ENCODE assay signal across 8 cellular contexts in the genomic region with DNA sequence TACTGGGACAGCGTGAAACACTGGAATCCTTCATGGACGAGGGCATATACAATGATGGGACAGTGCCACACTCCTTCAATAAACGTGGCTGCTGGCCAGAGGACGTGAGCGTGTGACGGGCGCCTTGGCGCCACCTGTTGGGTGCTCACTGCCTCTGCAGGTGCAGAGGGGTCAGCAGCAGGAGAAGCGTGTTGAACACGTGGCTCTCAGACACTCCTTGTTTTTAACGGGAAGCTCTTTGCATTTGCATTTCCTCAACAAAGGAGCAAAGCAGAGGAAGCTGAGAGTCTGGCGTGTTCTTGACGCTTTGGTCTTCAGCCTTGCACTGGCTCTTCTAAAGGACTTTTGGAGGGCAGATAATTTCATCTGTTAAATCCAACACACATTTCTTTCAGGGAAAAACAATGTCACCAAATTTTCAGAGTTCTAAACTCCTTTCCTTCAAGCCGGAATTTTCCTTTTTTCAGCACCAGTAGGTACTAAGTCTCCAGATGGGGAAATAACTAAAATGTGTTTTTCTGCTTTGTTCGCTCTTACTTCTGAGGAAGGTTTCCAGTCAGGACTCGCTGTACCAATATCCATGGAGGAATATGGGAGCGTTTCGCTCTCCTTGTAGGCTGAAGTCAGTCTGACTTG. TPM values are rescaled to one million over a fixed set of nuclear protein-coding genes. Genes with fewer than 3 reads are reported as not detected.
DNase-seq lines count a peak whose midpoint lies in the region; ATAC-seq and TF ChIP-seq lines count a peak whose summit lies in the region.

No MANE protein-coding gene starts in this region.

- H4K20me1 ChIP-seq in BLaER1, result peaks cover 8% of the 10 kb centered on the region

- no peaks in the 10 kb centered on the region for H3K9me3 Mint-ChIP-seq in activated CD4-positive, alpha-beta T cell treated with anti-CD3 and anti-CD28 coated beads, Interleukin-2, amount 10 ng/mL, durations not matched to agents 24 days and 14 days

- H3K27ac ChIP-seq in BLaER1 (peak overlapping the region; percentile 36), HEK293 (ENCODE audit: extremely low read depth, low read depth, low read length) (no peak overlapping the region), liver (ENCODE audit: low read depth in 1 of 2, low read length in 2 of 2) (peak overlapping the region; percentile 67 to 72)

- H3K36me3 ChIP-seq in BLaER1 (peaks cover 62% of the 10 kb centered on the region), HEK293 (ENCODE audit: control insufficient read depth in 2 of 2, insufficient read depth in 1 of 2, low read length in 2 of 2) (peaks cover 13 to 41% of the 10 kb centered on the region in 2 experiments; a peak in 2 of 3 replicates), liver (ENCODE audit: control insufficient read depth in 4 of 4, insufficient read depth in 3 of 4, low read depth in 1 of 4, low read length in 3 of 4) (peaks cover 0 to 20% (median 8%) of the 10 kb centered on the region in 4 donors)

- ATAC-seq in HG03469 (IDR thresholded peaks at IDR 0.05; ENCODE audit: unreplicated experiment), result no peak

- DNase-seq in NCI-H69 (lab: John Stamatoyannopoulos, UW) (peak; percentile 88), dedifferentiated amniotic fluid mesenchymal stem cell (ENCODE audit: extremely low spot score) (peak; percentile 61)
- DNase-seq in activated CD4-positive, alpha-beta T cell treated with anti-CD3 and anti-CD28 coated beads, Interleukin-2, amount 10 ng/mL, durations not matched to agents 24 days and 14 days, result peak; percentile 92
- DNase-seq in stimulated activated CD4-positive, alpha-beta T cell treated with anti-CD3 and anti-CD28 coated beads, Interleukin-4, amount 100 ng/mL, for 24 hours, result peak; percentile 78

- H3K36me3 Mint-ChIP-seq in activated CD4-positive, alpha-beta T cell treated with anti-CD3 and anti-CD28 coated beads, Interleukin-2, amount 10 ng/mL, durations not matched to agents 24 days and 14 days (ENCODE audit: low read depth), result peaks cover 31% of the 10 kb centered on the region

- peak overlapping the region; percentile 84 for H3K27ac Mint-ChIP-seq in activated CD4-positive, alpha-beta T cell treated with anti-CD3 and anti-CD28 coated beads, Interleukin-2, amount 10 ng/mL, durations not matched to agents 24 days and 14 days

- H3K9ac ChIP-seq in BLaER1, result peak overlapping the region; percentile 51; the same call in 1 of the 2 replicates
- peak overlapping the region; percentile 60 to 74 for H3K9ac ChIP-seq in liver (ENCODE audit: low read depth in 1 of 2, low read length in 2 of 2)

- no peaks in the 10 kb centered on the region for H3K9me3 ChIP-seq in BLaER1
- no peaks in the 10 kb centered on the region for H3K9me3 ChIP-seq in HEK293 (ENCODE audit: control insufficient read depth, insufficient read depth, low read depth, low read length)
- no peaks in the 10 kb centered on the region for H3K9me3 ChIP-seq in liver (ENCODE audit: control insufficient read depth in 4 of 4, low read length in 3 of 4)

- intact Hi-C loops in activated CD4-positive, alpha-beta T cell treated with anti-CD3 and anti-CD28 coated beads, Interleukin-2, amount 10 ng/mL, durations not matched to agents 24 days and 14 days (cut with micrococcal nuclease), result loop anchor here (1.0 to 2.0 kb wide), 4 partner anchors 41 to 551 kb away; a partner anchor contains a TSS

- H3K4me3 ChIP-seq in BLaER1 (no peak overlapping the region), HEK293 (ENCODE audit: low read depth, low read length) (no peak overlapping the region), liver (ENCODE audit: low read depth in 1 of 3, low read length in 3 of 3) (no peak overlapping the region)

- peak overlapping the region; percentile 61 for H3K4me3 Mint-ChIP-seq in activated CD4-positive, alpha-beta T cell treated with anti-CD3 and anti-CD28 coated beads, Interleukin-2, amount 10 ng/mL, durations not matched to agents 24 days and 14 days

- H3K27me3 ChIP-seq in BLaER1, result no peaks in the 10 kb centered on the region
- no peaks in the 10 kb centered on the region for H3K27me3 ChIP-seq in liver (ENCODE audit: control insufficient read depth in 4 of 4, insufficient read depth in 4 of 4, low read length in 3 of 4)

- no peaks in the 10 kb centered on the region for H3K27me3 Mint-ChIP-seq in activated CD4-positive, alpha-beta T cell treated with anti-CD3 and anti-CD28 coated beads, Interleukin-2, amount 10 ng/mL, durations not matched to agents 24 days and 14 days

- peak; percentile 95 for TF ChIP-seq RAD21 in liver (IDR thresholded peaks at IDR 0.05)

- TF ChIP-seq CTCF in HEK293 (tag by site-specific recombination; IDR thresholded peaks at IDR 0.05) (peak; percentile 75), liver (IDR thresholded peaks at IDR 0.05; ENCODE audit: low read depth, low read length, missing input control) (peak; percentile 97)

- peak overlapping the region; percentile 43 for H3K4me2 ChIP-seq in BLaER1

- H3K4me1 ChIP-seq in BLaER1 (peaks cover 34% of the 10 kb centered on the region), HEK293 (ENCODE audit: control insufficient read depth, insufficient read depth, low read length) (no peaks in the 10 kb centered on the region), liver (ENCODE audit: control insufficient read depth in 4 of 4, insufficient read depth in 4 of 4, low read length in 3 of 4) (peaks cover 0 to 20% (median 13%) of the 10 kb centered on the region in 4 donors)

- WGBS in liver, result 28% methylated on average over 18 of the region's 18 CpGs

- H3K4me1 Mint-ChIP-seq in activated CD4-positive, alpha-beta T cell treated with anti-CD3 and anti-CD28 coated beads, Interleukin-2, amount 10 ng/mL, durations not matched to agents 24 days and 14 days, result peaks cover 18% of the 10 kb centered on the region

- CTCF ChIA-PET in HEK293 (lab: Yijun Ruan, JAX), result interaction anchor here (0.6 to 2.9 kb wide), 27 partner anchors 10 to 993 kb away, joined by 3 to 24 read pairs (median 4); a partner anchor contains a TSS

- POLR2A ChIA-PET in HEK293 (lab: Yijun Ruan, JAX), result no interaction called here

TF ChIP-seq in HEK293, 187 proteins besides CTCF, POLR2A, EP300 and RAD21 (continues in another document):
- TF ChIP-seq, protein P1, sequence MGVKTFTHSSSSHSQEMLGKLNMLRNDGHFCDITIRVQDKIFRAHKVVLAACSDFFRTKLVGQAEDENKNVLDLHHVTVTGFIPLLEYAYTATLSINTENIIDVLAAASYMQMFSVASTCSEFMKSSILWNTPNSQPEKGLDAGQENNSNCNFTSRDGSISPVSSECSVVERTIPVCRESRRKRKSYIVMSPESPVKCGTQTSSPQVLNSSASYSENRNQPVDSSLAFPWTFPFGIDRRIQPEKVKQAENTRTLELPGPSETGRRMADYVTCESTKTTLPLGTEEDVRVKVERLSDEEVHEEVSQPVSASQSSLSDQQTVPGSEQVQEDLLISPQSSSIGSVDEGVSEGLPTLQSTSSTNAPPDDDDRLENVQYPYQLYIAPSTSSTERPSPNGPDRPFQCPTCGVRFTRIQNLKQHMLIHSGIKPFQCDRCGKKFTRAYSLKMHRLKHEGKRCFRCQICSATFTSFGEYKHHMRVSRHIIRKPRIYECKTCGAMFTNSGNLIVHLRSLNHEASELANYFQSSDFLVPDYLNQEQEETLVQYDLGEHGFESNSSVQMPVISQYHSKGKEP (tag by site-specific recombination; IDR thresholded peaks at IDR 0.05), result no peak
- TF ChIP-seq ZNF169 (tag by site-specific recombination; IDR thresholded peaks at IDR 0.05), result no peak

TF ChIP-seq in liver, 16 proteins besides CTCF, POLR2A, EP300 and RAD21 (continues in another document):
- TF ChIP-seq, protein P2, sequence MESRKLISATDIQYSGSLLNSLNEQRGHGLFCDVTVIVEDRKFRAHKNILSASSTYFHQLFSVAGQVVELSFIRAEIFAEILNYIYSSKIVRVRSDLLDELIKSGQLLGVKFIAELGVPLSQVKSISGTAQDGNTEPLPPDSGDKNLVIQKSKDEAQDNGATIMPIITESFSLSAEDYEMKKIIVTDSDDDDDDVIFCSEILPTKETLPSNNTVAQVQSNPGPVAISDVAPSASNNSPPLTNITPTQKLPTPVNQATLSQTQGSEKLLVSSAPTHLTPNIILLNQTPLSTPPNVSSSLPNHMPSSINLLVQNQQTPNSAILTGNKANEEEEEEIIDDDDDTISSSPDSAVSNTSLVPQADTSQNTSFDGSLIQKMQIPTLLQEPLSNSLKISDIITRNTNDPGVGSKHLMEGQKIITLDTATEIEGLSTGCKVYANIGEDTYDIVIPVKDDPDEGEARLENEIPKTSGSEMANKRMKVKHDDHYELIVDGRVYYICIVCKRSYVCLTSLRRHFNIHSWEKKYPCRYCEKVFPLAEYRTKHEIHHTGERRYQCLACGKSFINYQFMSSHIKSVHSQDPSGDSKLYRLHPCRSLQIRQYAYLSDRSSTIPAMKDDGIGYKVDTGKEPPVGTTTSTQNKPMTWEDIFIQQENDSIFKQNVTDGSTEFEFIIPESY (IDR thresholded peaks at IDR 0.05), result no peak
- TF ChIP-seq EGR1 (IDR thresholded peaks at IDR 0.05; ENCODE audit: low read depth in 2 of 2), result no peak
- TF ChIP-seq RXRA (IDR thresholded peaks at IDR 0.05), result peak; percentile 80 to 84

RNA-seq across cellular contexts. Expression of a gene that starts 2.9 kb away (rescaled TPM):
- 35.8 and 41.0 TPM in 2 replicates for total RNA-seq in activated CD4-positive, alpha-beta T cell treated with anti-CD3 and anti-CD28 coated beads, Interleukin-2, amount 10 ng/mL, durations not matched to agents 24 days and 14 days
- total RNA-seq in liver, result 10 to 100 TPM; 19.5 to 30.3 TPM
- polyA plus RNA-seq in liver, result 10 to 100 TPM; 24.3 to 34.7 TPM

RNA-seq across cellular contexts. Expression of a gene that starts 41.2 kb away (rescaled TPM):
- total RNA-seq in activated CD4-positive, alpha-beta T cell treated with anti-CD3 and anti-CD28 coated beads, Interleukin-2, amount 10 ng/mL, durations not matched to agents 24 days and 14 days, result 85.8 and 90.3 TPM in 2 replicates
- 100 to 1,000 TPM in 1 of 2 donors, 10 to 100 TPM in 1; 50.9 to 162 TPM for total RNA-seq in liver
- polyA plus RNA-seq in liver, result 10 to 100 TPM; 24.8 to 29.2 TPM
